ENCODE assay signal across 1 cellular context in genomic region chr17:46769531-46770438, GRCh38.
TF ChIP-seq lines count a peak whose summit lies in the region.

No MANE protein-coding gene starts in this region.

TF ChIP-seq in HepG2, 621 proteins besides CTCF, POLR2A, EP300 and RAD21 (continued from another document and continues in another):
- TF ChIP-seq ELK4 (CRISPR knock-in tag; IDR thresholded peaks at IDR 0.05; ENCODE audit: borderline replicate concordance) (no peak), ZNF124 (CRISPR knock-in tag; IDR thresholded peaks at IDR 0.05) (no peak), ZNF343 (CRISPR knock-in tag; IDR thresholded peaks at IDR 0.05) (no peak), FOXK2 (IDR thresholded peaks at IDR 0.05) (no peak), U2AF2 (IDR thresholded peaks at IDR 0.05; ENCODE audit: low read depth, low read length) (no peak), ATF4 (CRISPR knock-in tag; IDR thresholded peaks at IDR 0.05) (no peak), POGK (CRISPR knock-in tag; conservative IDR thresholded peaks at IDR 0.05) (peak; percentile 15; the same call in 1 of the 2 replicates), ZNF18 (CRISPR knock-in tag; IDR thresholded peaks at IDR 0.05; ENCODE audit: insufficient replicate concordance) (no peak), FOXP1 (IDR thresholded peaks at IDR 0.05) (no peak), FOXP1 (CRISPR knock-in tag; IDR thresholded peaks at IDR 0.05) (0 out of 2 replicates have a peak, but pooled peaks have one; percentile 2), SETDB1 (CRISPR knock-in tag; IDR thresholded peaks at IDR 0.05; ENCODE audit: borderline replicate concordance) (no peak), TFDP1 (CRISPR knock-in tag; IDR thresholded peaks at IDR 0.05; ENCODE audit: borderline replicate concordance) (no peak), CERS6 (CRISPR knock-in tag; IDR thresholded peaks at IDR 0.05) (no peak), ZNF619 (CRISPR knock-in tag; IDR thresholded peaks at IDR 0.05) (no peak), ZNF292 (CRISPR knock-in tag; IDR thresholded peaks at IDR 0.05; ENCODE audit: borderline replicate concordance, low read depth) (0 out of 2 replicates have a peak, but pooled peaks have one; percentile 15), ZHX1 (CRISPR knock-in tag; IDR thresholded peaks at IDR 0.05; ENCODE audit: low read depth) (peak; percentile 87), MIER2 (CRISPR knock-in tag; IDR thresholded peaks at IDR 0.05) (0 out of 2 replicates have a peak, but pooled peaks have one; percentile 25), RAD51 (IDR thresholded peaks at IDR 0.05; ENCODE audit: borderline replicate concordance) (no peak), GMEB2 (CRISPR knock-in tag; IDR thresholded peaks at IDR 0.05; ENCODE audit: low read depth) (no peak), SIX4 (CRISPR knock-in tag; IDR thresholded peaks at IDR 0.05) (no peak), ZMYM2 (CRISPR knock-in tag; IDR thresholded peaks at IDR 0.05) (no peak), CCAR2 (optimal IDR thresholded peaks at IDR 0.05; ENCODE audit: low read depth, low read length) (no peak), ZNF629 (CRISPR knock-in tag; conservative IDR thresholded peaks at IDR 0.05) (peak; percentile 99), ZNF557 (CRISPR knock-in tag; IDR thresholded peaks at IDR 0.05) (peak; percentile 46; the same call in 1 of the 2 replicates), FOXK1 (CRISPR knock-in tag; IDR thresholded peaks at IDR 0.05; ENCODE audit: borderline replicate concordance, low read depth) (no peak; the same call in 1 of the 2 replicates), YY1 (IDR thresholded peaks at IDR 0.05; ENCODE audit: insufficient read depth, insufficient replicate concordance, low read depth, low read length) (no peak), ZNF776 (CRISPR knock-in tag; IDR thresholded peaks at IDR 0.05) (peak; percentile 26; the same call in 1 of the 2 replicates), AGO1 (IDR thresholded peaks at IDR 0.05; ENCODE audit: low read depth, low read length, poor library complexity, severe bottlenecking) (peak; percentile 56), AKAP8 (CRISPR knock-in tag; IDR thresholded peaks at IDR 0.05) (peak; percentile 7; the same call in 1 of the 2 replicates), PCBP2 (optimal IDR thresholded peaks at IDR 0.05; ENCODE audit: low read depth, low read length, poor library complexity, severe bottlenecking) (peak; percentile 12), ELF3 (CRISPR knock-in tag; IDR thresholded peaks at IDR 0.05) (no peak), ZNF577 (CRISPR knock-in tag; IDR thresholded peaks at IDR 0.05; ENCODE audit: borderline replicate concordance, low read depth) (no peak), HOXD1 (CRISPR knock-in tag; IDR thresholded peaks at IDR 0.05) (no peak), ZZZ3 (CRISPR knock-in tag; IDR thresholded peaks at IDR 0.05; ENCODE audit: borderline replicate concordance) (no peak), ATF2 (CRISPR knock-in tag; IDR thresholded peaks at IDR 0.05) (no peak), ZNF572 (CRISPR knock-in tag; IDR thresholded peaks at IDR 0.05) (0 out of 2 replicates have a peak, but pooled peaks have one; percentile 67)
- TF ChIP-seq, protein P1, sequence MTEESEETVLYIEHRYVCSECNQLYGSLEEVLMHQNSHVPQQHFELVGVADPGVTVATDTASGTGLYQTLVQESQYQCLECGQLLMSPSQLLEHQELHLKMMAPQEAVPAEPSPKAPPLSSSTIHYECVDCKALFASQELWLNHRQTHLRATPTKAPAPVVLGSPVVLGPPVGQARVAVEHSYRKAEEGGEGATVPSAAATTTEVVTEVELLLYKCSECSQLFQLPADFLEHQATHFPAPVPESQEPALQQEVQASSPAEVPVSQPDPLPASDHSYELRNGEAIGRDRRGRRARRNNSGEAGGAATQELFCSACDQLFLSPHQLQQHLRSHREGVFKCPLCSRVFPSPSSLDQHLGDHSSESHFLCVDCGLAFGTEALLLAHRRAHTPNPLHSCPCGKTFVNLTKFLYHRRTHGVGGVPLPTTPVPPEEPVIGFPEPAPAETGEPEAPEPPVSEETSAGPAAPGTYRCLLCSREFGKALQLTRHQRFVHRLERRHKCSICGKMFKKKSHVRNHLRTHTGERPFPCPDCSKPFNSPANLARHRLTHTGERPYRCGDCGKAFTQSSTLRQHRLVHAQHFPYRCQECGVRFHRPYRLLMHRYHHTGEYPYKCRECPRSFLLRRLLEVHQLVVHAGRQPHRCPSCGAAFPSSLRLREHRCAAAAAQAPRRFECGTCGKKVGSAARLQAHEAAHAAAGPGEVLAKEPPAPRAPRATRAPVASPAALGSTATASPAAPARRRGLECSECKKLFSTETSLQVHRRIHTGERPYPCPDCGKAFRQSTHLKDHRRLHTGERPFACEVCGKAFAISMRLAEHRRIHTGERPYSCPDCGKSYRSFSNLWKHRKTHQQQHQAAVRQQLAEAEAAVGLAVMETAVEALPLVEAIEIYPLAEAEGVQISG (CRISPR knock-in tag; IDR thresholded peaks at IDR 0.05): no peak
- TF ChIP-seq, protein P2, sequence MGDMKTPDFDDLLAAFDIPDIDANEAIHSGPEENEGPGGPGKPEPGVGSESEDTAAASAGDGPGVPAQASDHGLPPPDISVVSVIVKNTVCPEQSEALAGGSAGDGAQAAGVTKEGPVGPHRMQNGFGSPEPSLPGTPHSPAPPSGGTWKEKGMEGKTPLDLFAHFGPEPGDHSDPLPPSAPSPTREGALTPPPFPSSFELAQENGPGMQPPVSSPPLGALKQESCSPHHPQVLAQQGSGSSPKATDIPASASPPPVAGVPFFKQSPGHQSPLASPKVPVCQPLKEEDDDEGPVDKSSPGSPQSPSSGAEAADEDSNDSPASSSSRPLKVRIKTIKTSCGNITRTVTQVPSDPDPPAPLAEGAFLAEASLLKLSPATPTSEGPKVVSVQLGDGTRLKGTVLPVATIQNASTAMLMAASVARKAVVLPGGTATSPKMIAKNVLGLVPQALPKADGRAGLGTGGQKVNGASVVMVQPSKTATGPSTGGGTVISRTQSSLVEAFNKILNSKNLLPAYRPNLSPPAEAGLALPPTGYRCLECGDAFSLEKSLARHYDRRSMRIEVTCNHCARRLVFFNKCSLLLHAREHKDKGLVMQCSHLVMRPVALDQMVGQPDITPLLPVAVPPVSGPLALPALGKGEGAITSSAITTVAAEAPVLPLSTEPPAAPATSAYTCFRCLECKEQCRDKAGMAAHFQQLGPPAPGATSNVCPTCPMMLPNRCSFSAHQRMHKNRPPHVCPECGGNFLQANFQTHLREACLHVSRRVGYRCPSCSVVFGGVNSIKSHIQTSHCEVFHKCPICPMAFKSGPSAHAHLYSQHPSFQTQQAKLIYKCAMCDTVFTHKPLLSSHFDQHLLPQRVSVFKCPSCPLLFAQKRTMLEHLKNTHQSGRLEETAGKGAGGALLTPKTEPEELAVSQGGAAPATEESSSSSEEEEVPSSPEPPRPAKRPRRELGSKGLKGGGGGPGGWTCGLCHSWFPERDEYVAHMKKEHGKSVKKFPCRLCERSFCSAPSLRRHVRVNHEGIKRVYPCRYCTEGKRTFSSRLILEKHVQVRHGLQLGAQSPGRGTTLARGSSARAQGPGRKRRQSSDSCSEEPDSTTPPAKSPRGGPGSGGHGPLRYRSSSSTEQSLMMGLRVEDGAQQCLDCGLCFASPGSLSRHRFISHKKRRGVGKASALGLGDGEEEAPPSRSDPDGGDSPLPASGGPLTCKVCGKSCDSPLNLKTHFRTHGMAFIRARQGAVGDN (CRISPR knock-in tag; IDR thresholded peaks at IDR 0.05): no peak
